In the genomic region with DNA sequence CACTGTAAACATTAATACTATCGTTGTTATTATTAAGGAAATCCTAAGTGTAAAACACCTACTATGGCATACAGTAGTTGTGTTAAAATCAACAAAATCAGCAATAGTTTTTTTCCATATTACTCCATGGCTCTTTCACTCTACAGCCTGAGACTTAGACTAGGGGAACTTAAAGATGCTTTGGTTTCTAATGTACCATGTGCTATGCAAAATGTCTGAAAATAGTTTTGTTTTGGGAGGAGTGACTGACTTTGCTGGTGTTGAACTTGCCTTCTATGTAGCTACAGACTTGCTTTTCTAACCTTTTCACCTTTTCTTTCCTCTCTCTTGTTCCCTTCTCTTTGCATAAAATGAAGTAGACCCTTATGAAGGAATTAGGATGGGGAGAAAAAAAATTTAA, we compare ENCODE assay signal across 10 cellular contexts.
"Had no signal": no experiment of that assay in that cellular context is flagged by ENCODE, and none has a peak within 500 bp of the region (broad histone marks: within the 10 kb centered on the region; RNA-seq: fewer than 3 reads in every experiment).

No MANE protein-coding gene starts in this region.

- H3K36me3 Mint-ChIP-seq: mesothelial cell of epicardium had no signal

- DNase-seq: activated CD4-positive, alpha-beta T cell treated with anti-CD3 and anti-CD28 coated beads, Interleukin-2, amount 50 U/mL, for 4 hours; activated CD4-positive, CD25-positive, alpha-beta regulatory T cell; activated naive CD4-positive, alpha-beta T cell treated with Interleukin-2 at 50 U/mL for 16 hours; caudate nucleus; effector memory CD4-positive, alpha-beta T cell; posterior cingulate gyrus; stimulated activated CD4-positive, alpha-beta T cell treated with anti-CD3 and anti-CD28 coated beads, Interleukin-15, amount 100 ng/mL, for 24 hours; stimulated activated CD4-positive, alpha-beta T cell treated with anti-CD3 and anti-CD28 coated beads, Interleukin-4, amount 100 ng/mL, for 24 hours; stimulated activated naive CD8-positive, alpha-beta T cell treated with anti-CD3 and anti-CD28 coated beads, Interleukin-15, amount 100 ng/mL, for 72 hours had no signal

- H3K4me3 Mint-ChIP-seq: mesothelial cell of epicardium; stimulated activated naive CD8-positive, alpha-beta T cell treated with anti-CD3 and anti-CD28 coated beads, Interleukin-15, amount 100 ng/mL, for 72 hours had no signal

- ATAC-seq: stimulated activated naive CD8-positive, alpha-beta T cell treated with anti-CD3 and anti-CD28 coated beads, Interleukin-15, amount 100 ng/mL, for 72 hours had no signal

- H3K27ac Mint-ChIP-seq: mesothelial cell of epicardium had no signal

- H3K4me1 Mint-ChIP-seq: mesothelial cell of epicardium had no signal

- H3K27me3 Mint-ChIP-seq: stimulated activated naive CD8-positive, alpha-beta T cell treated with anti-CD3 and anti-CD28 coated beads, Interleukin-15, amount 100 ng/mL, for 72 hours had no signal
